1 cellular context compared by ENCODE assay signal in the genomic region with DNA sequence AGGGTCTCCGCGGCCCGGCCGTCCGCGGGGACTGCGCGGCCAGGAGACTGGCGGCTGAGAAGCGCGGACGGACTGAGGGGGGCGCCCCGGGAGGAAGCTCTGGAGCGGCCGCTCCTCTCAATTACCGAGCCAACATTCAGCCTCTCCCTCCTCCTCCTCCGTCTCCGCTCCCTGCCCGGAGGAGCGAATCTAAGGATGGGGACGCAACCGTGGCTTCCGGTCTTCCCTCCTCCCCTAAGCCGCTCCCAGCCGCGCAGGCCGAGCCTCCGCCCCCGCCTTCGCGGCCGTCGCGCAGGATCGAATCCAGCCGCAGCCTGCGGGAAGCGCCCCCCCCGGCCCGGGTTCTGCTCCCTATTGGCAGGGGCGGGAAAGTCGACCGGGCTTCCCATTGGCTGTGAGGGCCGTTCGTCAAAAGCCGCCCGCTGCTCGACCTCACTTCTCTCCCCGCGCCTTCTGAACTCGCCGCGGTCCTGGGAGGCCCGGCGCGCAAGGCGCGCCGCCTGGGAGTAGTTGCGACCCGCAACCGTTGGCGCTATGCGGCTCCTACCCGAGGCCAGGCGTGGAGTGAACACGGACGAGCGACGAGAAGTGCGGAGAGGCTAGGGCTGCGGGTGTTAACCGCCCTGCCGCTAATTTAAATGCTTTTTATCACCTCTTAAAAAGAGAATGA.
TF ChIP-seq lines count a peak whose summit lies in the region.

Gene HNRNPLL, minus strand, starts transcription at position 197 of the 670 bp plus-strand sequence. CDS start 302 bp downstream, outside the sequence.

TF ChIP-seq in K562, 482 proteins besides CTCF, POLR2A, EP300 and RAD21 (continued from another document and continues in another):
- TF ChIP-seq AFF1 (IDR thresholded peaks at IDR 0.05; ENCODE audit: low read depth in 1 of 2, partially characterized antibody in 2 of 2), result no peak
- TF ChIP-seq NFIC (IDR thresholded peaks at IDR 0.05), result peak; percentile 36
- no peak for TF ChIP-seq IRF1 (CRISPR knock-in tag; IDR thresholded peaks at IDR 0.05; ENCODE audit: borderline replicate concordance)
- TF ChIP-seq CHD7 (IDR thresholded peaks at IDR 0.05; ENCODE audit: low read depth, low read length), result no peak
- no peak for TF ChIP-seq SRSF7 (optimal IDR thresholded peaks at IDR 0.05; ENCODE audit: low read depth, low read length)
- TF ChIP-seq, protein P1, sequence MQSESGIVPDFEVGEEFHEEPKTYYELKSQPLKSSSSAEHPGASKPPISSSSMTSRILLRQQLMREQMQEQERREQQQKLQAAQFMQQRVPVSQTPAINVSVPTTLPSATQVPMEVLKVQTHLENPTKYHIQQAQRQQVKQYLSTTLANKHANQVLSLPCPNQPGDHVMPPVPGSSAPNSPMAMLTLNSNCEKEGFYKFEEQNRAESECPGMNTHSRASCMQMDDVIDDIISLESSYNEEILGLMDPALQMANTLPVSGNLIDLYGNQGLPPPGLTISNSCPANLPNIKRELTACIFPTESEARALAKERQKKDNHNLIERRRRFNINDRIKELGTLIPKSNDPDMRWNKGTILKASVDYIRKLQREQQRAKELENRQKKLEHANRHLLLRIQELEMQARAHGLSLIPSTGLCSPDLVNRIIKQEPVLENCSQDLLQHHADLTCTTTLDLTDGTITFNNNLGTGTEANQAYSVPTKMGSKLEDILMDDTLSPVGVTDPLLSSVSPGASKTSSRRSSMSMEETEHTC (IDR thresholded peaks at IDR 0.05), result no peak
- no peak for TF ChIP-seq ZMIZ1 (IDR thresholded peaks at IDR 0.05; ENCODE audit: low read depth in 2 of 2, low read length in 2 of 2)
- peak; percentile 87; the same call in 1 of the 2 replicates for TF ChIP-seq POLR2AphosphoS2 (IDR thresholded peaks at IDR 0.05; ENCODE audit: low read length)
- no peak for TF ChIP-seq FUS (optimal IDR thresholded peaks at IDR 0.05; ENCODE audit: low read depth, low read length)
- peak; percentile 87 for TF ChIP-seq GATAD2B (IDR thresholded peaks at IDR 0.05; ENCODE audit: borderline replicate concordance)
- no peak for TF ChIP-seq ZSCAN32 (CRISPR knock-in tag; IDR thresholded peaks at IDR 0.05)
- no peak for TF ChIP-seq NR2F6 (CRISPR knock-in tag; IDR thresholded peaks at IDR 0.05)
- no peak for TF ChIP-seq SFPQ (IDR thresholded peaks at IDR 0.05; ENCODE audit: low read depth, low read length)
- TF ChIP-seq, protein P2, sequence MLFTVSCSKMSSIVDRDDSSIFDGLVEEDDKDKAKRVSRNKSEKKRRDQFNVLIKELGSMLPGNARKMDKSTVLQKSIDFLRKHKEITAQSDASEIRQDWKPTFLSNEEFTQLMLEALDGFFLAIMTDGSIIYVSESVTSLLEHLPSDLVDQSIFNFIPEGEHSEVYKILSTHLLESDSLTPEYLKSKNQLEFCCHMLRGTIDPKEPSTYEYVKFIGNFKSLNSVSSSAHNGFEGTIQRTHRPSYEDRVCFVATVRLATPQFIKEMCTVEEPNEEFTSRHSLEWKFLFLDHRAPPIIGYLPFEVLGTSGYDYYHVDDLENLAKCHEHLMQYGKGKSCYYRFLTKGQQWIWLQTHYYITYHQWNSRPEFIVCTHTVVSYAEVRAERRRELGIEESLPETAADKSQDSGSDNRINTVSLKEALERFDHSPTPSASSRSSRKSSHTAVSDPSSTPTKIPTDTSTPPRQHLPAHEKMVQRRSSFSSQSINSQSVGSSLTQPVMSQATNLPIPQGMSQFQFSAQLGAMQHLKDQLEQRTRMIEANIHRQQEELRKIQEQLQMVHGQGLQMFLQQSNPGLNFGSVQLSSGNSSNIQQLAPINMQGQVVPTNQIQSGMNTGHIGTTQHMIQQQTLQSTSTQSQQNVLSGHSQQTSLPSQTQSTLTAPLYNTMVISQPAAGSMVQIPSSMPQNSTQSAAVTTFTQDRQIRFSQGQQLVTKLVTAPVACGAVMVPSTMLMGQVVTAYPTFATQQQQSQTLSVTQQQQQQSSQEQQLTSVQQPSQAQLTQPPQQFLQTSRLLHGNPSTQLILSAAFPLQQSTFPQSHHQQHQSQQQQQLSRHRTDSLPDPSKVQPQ (CRISPR knock-in tag; IDR thresholded peaks at IDR 0.05; ENCODE audit: borderline replicate concordance), result no peak
- no peak for TF ChIP-seq ZNF239 (CRISPR knock-in tag; IDR thresholded peaks at IDR 0.05)
- no peak for TF ChIP-seq ID3 (CRISPR knock-in tag; IDR thresholded peaks at IDR 0.05)
- no peak for TF ChIP-seq ID3 (tag; IDR thresholded peaks at IDR 0.05)
- TF ChIP-seq TCFL5 (CRISPR knock-in tag; conservative IDR thresholded peaks at IDR 0.05), result no peak
